8 cellular contexts compared by ENCODE assay signal in the genomic region with DNA sequence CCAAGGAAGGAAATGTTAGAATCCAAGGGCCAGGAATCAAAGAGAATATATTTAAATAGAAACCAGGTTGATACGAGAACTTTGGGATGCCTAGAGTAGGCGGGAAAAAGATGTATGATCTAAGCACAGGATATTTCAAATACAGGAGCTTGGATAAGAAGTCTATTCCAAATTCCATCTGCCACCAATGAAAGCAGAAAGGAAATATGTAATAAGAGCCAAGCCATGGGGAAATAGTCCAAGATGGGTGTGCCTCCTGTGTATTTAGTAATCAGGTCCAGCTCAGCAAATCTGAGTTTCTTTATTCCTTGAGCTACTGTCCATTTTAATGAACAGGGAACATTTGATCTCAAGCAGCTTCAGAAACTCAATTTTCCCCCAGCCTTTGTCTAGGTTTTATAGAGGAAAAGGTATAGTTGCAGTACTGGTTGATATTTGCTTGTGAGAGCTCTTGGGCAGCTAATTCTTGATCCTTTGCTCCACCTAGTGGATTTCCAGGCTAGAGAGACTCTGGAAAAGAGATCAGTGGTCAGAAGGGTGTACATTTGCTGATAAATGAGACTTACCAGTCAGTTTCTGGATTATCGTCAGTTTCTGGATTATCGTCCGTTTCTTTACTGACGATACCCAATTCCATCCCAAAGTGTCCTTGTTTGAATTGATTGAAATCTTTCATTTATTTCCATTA. TPM values are rescaled to one million over a fixed set of nuclear protein-coding genes. Genes with fewer than 3 reads are reported as not detected.
A peak's percentile ranks its signal among the peaks of the same experiment; 100 is the strongest.
DNase-seq lines count a peak whose midpoint lies in the region; ATAC-seq, FAIRE-seq and TF ChIP-seq lines count a peak whose summit lies in the region.
"Not testable (repeated sequence)": the region's sequence is repeated elsewhere in the genome, so short reads cannot be mapped to it uniquely, and the experiment has no call there.

No MANE protein-coding gene starts in this region.

- not testable (repeated sequence) for H3K4me3 ChIP-seq in AG10803 (ENCODE audit: low read length); fibroblast of villous mesenchyme (ENCODE audit: low read depth, low read length); left lung

- DNase-seq in AG10803 (ENCODE audit: low read depth) (peak; percentile 35), NCI-H1417 (lab: John Stamatoyannopoulos, UW) (peak in 2 of 3 experiments; percentile 1 to 31), SK-MEL-5 (ENCODE audit: low read depth, low spot score) (peak; percentile 64), MCF 10A (ENCODE audit: unreplicated experiment) (peak; percentile 34), fibroblast of villous mesenchyme (ENCODE audit: low read depth) (peak; percentile 18)
- not testable (repeated sequence) for DNase-seq in H54 (ENCODE audit: insufficient read length, low spot score); left lung; sciatic nerve (ENCODE audit: low spot score)

- ATAC-seq in left lung (peak; percentile 34), sciatic nerve (peak; percentile 48)

- intact Hi-C loops in MCF 10A (cut with micrococcal nuclease); left lung (cut with DNase I); sciatic nerve (cut with DNase I): not testable (repeated sequence)

- in situ Hi-C loops in SK-MEL-5 (cut with HindIII; ENCODE audit: low pct_unique_long_range_greater_than_20kb, low sequenced_read_pairs), result not testable (repeated sequence)

- peak; percentile 41 for TF ChIP-seq CTCF in AG10803 (conservative IDR thresholded peaks at IDR 0.05; ENCODE audit: low read length)
- peak; percentile 19 for TF ChIP-seq CTCF in MCF 10A (IDR thresholded peaks at IDR 0.05; ENCODE audit: unreplicated experiment)
- peak; percentile 38 for TF ChIP-seq CTCF in fibroblast of villous mesenchyme (IDR thresholded peaks at IDR 0.05; ENCODE audit: insufficient read depth, low read depth, low read length)
- TF ChIP-seq CTCF in left lung (IDR thresholded peaks at IDR 0.05), result not testable (repeated sequence)

- H3K9me3 Mint-ChIP-seq in MCF 10A (ENCODE audit: unreplicated experiment), result not testable (repeated sequence)

- not testable (repeated sequence) for TF ChIP-seq POLR2A in H54 (IDR thresholded peaks at IDR 0.05; ENCODE audit: low read depth, low read length)

- CTCF ChIA-PET in MCF 10A (lab: Yijun Ruan, JAX), result not testable (repeated sequence)

- H3K4me3 Mint-ChIP-seq in MCF 10A (ENCODE audit: unreplicated experiment), result not testable (repeated sequence)

- not testable (repeated sequence) for H3K27me3 ChIP-seq in left lung

- H3K27ac Mint-ChIP-seq in MCF 10A (ENCODE audit: low read depth, unreplicated experiment), result not testable (repeated sequence)

- not testable (repeated sequence) for H3K27ac ChIP-seq in left lung

- H3K9me3 ChIP-seq in left lung, result not testable (repeated sequence)

- not testable (repeated sequence) for H3K36me3 Mint-ChIP-seq in MCF 10A (ENCODE audit: insufficient read depth, unreplicated experiment)

- H3K4me1 ChIP-seq in left lung, result not testable (repeated sequence)

- H3K36me3 ChIP-seq in left lung, result not testable (repeated sequence)

- not testable (repeated sequence) for H3K4me1 Mint-ChIP-seq in MCF 10A (ENCODE audit: insufficient read depth, unreplicated experiment)

- FAIRE-seq in H54 (lab: Jason Lieb, UNC), result peak; percentile 27

- BruUV-seq in MCF 10A (replicated peaks; lab: Mats Ljungman, UMichigan), result not testable (repeated sequence)

- not testable (repeated sequence) for H3K27me3 Mint-ChIP-seq in MCF 10A (ENCODE audit: insufficient read depth, unreplicated experiment)

- POLR2A ChIA-PET in MCF 10A (lab: Yijun Ruan, JAX), result not testable (repeated sequence)

RNA-seq across cellular contexts. Expression of a gene that starts 28.3 kb away (rescaled TPM):
- 7.9 and 9.5 TPM in 2 replicates for total RNA-seq in SK-MEL-5 (2014; rRNA removed; shearing (Covaris generic))
- 12.7 and 14.3 TPM in 2 replicates for polyA plus RNA-seq in SK-MEL-5 (2015; cell fraction: cytosol; rRNA removed)
- 13.6 and 31.2 TPM in 2 replicates for polyA plus RNA-seq in SK-MEL-5 (2015; cell fraction: nucleus; rRNA removed)
- total RNA-seq in MCF 10A (2022) (8.0 and 8.6 TPM in 2 replicates), fibroblast of villous mesenchyme (0.97 and 5.2 TPM in 2 replicates), left lung (1 to 10 TPM; 1.1 to 1.4 TPM), sciatic nerve (0.89 TPM)

RNA-seq across cellular contexts. Expression of a gene that starts 29.0 kb away (rescaled TPM):
- 35.2 and 37.3 TPM in 2 replicates for total RNA-seq in SK-MEL-5 (2014; rRNA removed; shearing (Covaris generic))
- polyA plus RNA-seq in SK-MEL-5 (2015; cell fraction: cytosol; rRNA removed), result 34.7 and 35.3 TPM in 2 replicates
- polyA plus RNA-seq in SK-MEL-5 (2015; cell fraction: nucleus; rRNA removed), result 37.1 and 47.1 TPM in 2 replicates
- total RNA-seq in MCF 10A (2022), result 36.6 and 37.1 TPM in 2 replicates
- total RNA-seq in fibroblast of villous mesenchyme, result 15.1 and 22.2 TPM in 2 replicates
- total RNA-seq in left lung, result 10 to 100 TPM; 23.4 to 28.1 TPM
- total RNA-seq in sciatic nerve, result 69.9 TPM
